In the genomic region with DNA sequence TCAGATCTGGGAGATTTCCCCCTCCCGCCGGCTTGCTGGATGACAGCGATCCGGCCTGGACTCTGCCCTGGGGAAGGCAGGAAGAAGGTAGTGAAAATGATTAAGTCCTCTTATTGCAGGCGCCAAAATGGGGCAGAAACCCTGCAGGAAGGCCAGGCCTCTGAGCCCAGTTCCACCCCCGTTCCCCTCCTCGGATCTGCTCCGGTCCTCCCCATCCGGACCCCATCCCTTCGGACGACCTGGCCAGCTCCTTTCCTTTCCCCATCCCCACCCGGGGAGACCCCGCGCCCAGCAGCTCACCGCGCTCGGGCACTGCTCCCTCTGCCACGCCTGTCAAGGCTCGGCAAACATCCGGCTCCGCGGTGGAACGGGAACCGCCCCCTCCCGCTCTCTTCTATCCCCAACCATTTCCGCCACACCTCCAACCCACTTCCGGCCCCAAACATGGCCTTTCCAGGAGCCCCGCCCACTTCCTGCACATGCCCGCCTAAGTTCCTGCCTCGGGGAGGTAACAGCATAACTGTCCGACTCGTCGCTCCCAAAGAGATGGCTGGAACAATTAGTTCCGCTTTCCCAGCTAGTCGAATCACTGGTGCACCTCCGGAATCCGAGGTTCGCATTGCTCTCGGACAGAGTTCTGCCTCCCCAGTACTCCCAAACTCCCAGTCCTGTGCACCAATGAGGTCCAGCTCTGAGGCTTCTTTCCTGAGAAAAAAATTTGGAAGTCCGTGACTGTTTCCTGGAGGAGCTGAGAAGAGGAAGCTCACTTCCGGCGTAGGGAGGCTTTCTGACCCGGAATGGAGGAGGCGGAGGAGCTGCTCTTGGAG, we compare ENCODE assay signal across 8 cellular contexts. TPM values are rescaled to one million over a fixed set of nuclear protein-coding genes. Genes with fewer than 3 reads are reported as not detected.
DNase-seq lines count a peak whose midpoint lies in the region; ATAC-seq and TF ChIP-seq lines count a peak whose summit lies in the region.

A gene (minus strand): TSS at position 369 of the 827 bp plus-strand sequence. CDS start 4,512 bp downstream, outside the sequence.
A gene (plus strand): TSS at position 781 of the 827 bp plus-strand sequence. CDS start 17 bp downstream, at position 798.

- H3K4me3 ChIP-seq in SK-N-SH (ENCODE audit: low read depth in 2 of 2, low read length in 1 of 2) (peak within 1 kb of the TSS; percentile 87 to 96), suprapubic skin (peak within 1 kb of the TSS; percentile 99)

- H3K27me3 ChIP-seq in SK-N-SH (ENCODE audit: insufficient read depth): no peaks in the 10 kb centered on the region
- H3K27me3 ChIP-seq in suprapubic skin: no peaks in the 10 kb centered on the region

- peak; percentile 87 for ATAC-seq in HG02571 (IDR thresholded peaks at IDR 0.05; ENCODE audit: unreplicated experiment)

- H4K20me1 ChIP-seq in SK-N-SH (ENCODE audit: insufficient read depth): peaks cover 5% of the 10 kb centered on the region; the same call in 1 of the 2 replicates

- TF ChIP-seq POLR2A in suprapubic skin (IDR thresholded peaks at IDR 0.05): peak in 1 of 2 donors; percentile 68

- no peaks in the 10 kb centered on the region for H3K9me2 ChIP-seq in SK-N-SH

- peaks cover 70% of the 10 kb centered on the region for H3K79me2 ChIP-seq in SK-N-SH (ENCODE audit: insufficient read depth)

- POLR2A ChIA-PET in SK-N-SH (lab: Yijun Ruan, JAX): interaction anchor here (0.6 to 0.9 kb wide), 4 partner anchors 10 to 774 kb away, joined by 3 to 8 read pairs (median 3); a partner anchor contains a TSS

- H3K4me1 ChIP-seq in SK-N-SH (ENCODE audit: control insufficient read depth in 1 of 2, insufficient read depth in 2 of 2, low read depth in 1 of 2, low read length in 1 of 2) (peaks cover 21 to 31% of the 10 kb centered on the region in 2 experiments; a peak in 3 of 4 replicates), suprapubic skin (peaks cover 64% of the 10 kb centered on the region)

- no peaks in the 10 kb centered on the region for H3K9me3 ChIP-seq in SK-N-SH
- H3K9me3 ChIP-seq in suprapubic skin: no peaks in the 10 kb centered on the region

- WGBS in SK-N-SH (ENCODE audit: low lambda C conversion rate): 1% methylated on average over 38 of the region's 44 CpGs
- under 1% methylated on average over 40 of the region's 44 CpGs for WGBS in suprapubic skin

- no peak for TF ChIP-seq CTCF in SK-N-SH (IDR thresholded peaks at IDR 0.05)
- no peak for TF ChIP-seq CTCF in suprapubic skin (IDR thresholded peaks at IDR 0.05)

- peaks cover 7% of the 10 kb centered on the region for H3F3A ChIP-seq in SK-N-SH (replicated peaks; ENCODE audit: insufficient read depth)

- peak within 1 kb of the TSS; percentile 94 for H2AFZ ChIP-seq in SK-N-SH (ENCODE audit: low read depth)

- TF ChIP-seq EP300 in SK-N-SH (IDR thresholded peaks at IDR 0.05; ENCODE audit: borderline replicate concordance in 1 of 2, low read depth in 1 of 2, low read length in 1 of 2) (no peak), suprapubic skin (IDR thresholded peaks at IDR 0.05) (no peak)

- no peak for TF ChIP-seq RAD21 in SK-N-SH (IDR thresholded peaks at IDR 0.05; ENCODE audit: low read length)

- H3K36me3 ChIP-seq in SK-N-SH (replicated peaks in 1 of 2; ENCODE audit: control insufficient read depth in 1 of 2, insufficient read depth in 2 of 2, low read length in 1 of 2): peaks cover 34 to 41% of the 10 kb centered on the region in 2 experiments
- H3K36me3 ChIP-seq in suprapubic skin: peaks cover 42% of the 10 kb centered on the region

- H3K27ac ChIP-seq in SK-N-SH (ENCODE audit: low read depth in 2 of 2, low read length in 1 of 2) (peak within 1 kb of the TSS; percentile 97 to 98), suprapubic skin (peak within 1 kb of the TSS; percentile 90)

- H3K9ac ChIP-seq in SK-N-SH: peak within 1 kb of the TSS; percentile 98

- peak within 1 kb of the TSS; percentile 97 for H3K4me2 ChIP-seq in SK-N-SH

- CTCF ChIA-PET in SK-N-SH (lab: Yijun Ruan, JAX): interaction anchor here (1.1 kb wide), 2 partner anchors 12 to 29 kb away, joined by 3 to 4 read pairs; no protein-coding TSS in a partner anchor

- peak; percentile 98 for DNase-seq in GM04504 (ENCODE audit: low read depth)
- DNase-seq in NCI-H1048 (lab: John Stamatoyannopoulos, UW): peak; percentile 96
- DNase-seq in SK-N-SH: peak; percentile 97
- DNase-seq in activated naive CD4-positive, alpha-beta T cell treated with anti-CD3 and anti-CD28 coated beads, Interleukin-2, amount 50 U/mL, for 16 hours: peak; percentile 99
- DNase-seq in germinal center (ENCODE audit: low spot score): peak; percentile 95
- DNase-seq in non-pigmented ciliary epithelial cell (ENCODE audit: low read depth): peak; percentile 95
- DNase-seq in suprapubic skin (ENCODE audit: low spot score in 2 of 2): peak; percentile 100

TF ChIP-seq in SK-N-SH, 30 proteins besides CTCF, POLR2A, EP300 and RAD21 (continues in another document):
- TF ChIP-seq MXI1 (IDR thresholded peaks at IDR 0.05; ENCODE audit: low read depth, low read length): peak; percentile 97
- peak; percentile 84 for TF ChIP-seq ELF1 (IDR thresholded peaks at IDR 0.05)
- TF ChIP-seq POLR2AphosphoS5 (IDR thresholded peaks at IDR 0.05; ENCODE audit: low read depth, low read length): peak; percentile 79; the same call in 1 of the 2 replicates
- TF ChIP-seq, protein P1, sequence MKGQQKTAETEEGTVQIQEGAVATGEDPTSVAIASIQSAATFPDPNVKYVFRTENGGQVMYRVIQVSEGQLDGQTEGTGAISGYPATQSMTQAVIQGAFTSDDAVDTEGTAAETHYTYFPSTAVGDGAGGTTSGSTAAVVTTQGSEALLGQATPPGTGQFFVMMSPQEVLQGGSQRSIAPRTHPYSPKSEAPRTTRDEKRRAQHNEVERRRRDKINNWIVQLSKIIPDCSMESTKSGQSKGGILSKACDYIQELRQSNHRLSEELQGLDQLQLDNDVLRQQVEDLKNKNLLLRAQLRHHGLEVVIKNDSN (IDR thresholded peaks at IDR 0.05; ENCODE audit: borderline replicate concordance, low read depth): peak; percentile 69
- peak; percentile 47 for TF ChIP-seq CHD2 (IDR thresholded peaks at IDR 0.05; ENCODE audit: low read length, partially characterized antibody)
- no peak for TF ChIP-seq EZH2phosphoT487 (IDR thresholded peaks at IDR 0.05; ENCODE audit: borderline replicate concordance, low read depth)
- TF ChIP-seq, protein P2, sequence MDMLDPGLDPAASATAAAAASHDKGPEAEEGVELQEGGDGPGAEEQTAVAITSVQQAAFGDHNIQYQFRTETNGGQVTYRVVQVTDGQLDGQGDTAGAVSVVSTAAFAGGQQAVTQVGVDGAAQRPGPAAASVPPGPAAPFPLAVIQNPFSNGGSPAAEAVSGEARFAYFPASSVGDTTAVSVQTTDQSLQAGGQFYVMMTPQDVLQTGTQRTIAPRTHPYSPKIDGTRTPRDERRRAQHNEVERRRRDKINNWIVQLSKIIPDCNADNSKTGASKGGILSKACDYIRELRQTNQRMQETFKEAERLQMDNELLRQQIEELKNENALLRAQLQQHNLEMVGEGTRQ (IDR thresholded peaks at IDR 0.05; ENCODE audit: borderline replicate concordance, low read depth, low read length): no peak; the same call in 1 of the 2 replicates
- TF ChIP-seq, protein P3, sequence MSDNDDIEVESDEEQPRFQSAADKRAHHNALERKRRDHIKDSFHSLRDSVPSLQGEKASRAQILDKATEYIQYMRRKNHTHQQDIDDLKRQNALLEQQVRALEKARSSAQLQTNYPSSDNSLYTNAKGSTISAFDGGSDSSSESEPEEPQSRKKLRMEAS (IDR thresholded peaks at IDR 0.05; ENCODE audit: low read depth): peak; percentile 88
- no peak for TF ChIP-seq NRF1 (IDR thresholded peaks at IDR 0.05; ENCODE audit: low read depth, low read length)
- TF ChIP-seq, protein P4, sequence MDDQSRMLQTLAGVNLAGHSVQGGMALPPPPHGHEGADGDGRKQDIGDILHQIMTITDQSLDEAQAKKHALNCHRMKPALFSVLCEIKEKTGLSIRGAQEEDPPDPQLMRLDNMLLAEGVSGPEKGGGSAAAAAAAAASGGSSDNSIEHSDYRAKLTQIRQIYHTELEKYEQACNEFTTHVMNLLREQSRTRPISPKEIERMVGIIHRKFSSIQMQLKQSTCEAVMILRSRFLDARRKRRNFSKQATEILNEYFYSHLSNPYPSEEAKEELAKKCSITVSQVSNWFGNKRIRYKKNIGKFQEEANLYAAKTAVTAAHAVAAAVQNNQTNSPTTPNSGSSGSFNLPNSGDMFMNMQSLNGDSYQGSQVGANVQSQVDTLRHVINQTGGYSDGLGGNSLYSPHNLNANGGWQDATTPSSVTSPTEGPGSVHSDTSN (IDR thresholded peaks at IDR 0.05): no peak
- no peak for TF ChIP-seq GATA2 (CRISPR knock-in tag; IDR thresholded peaks at IDR 0.05)
- peak; percentile 97 for TF ChIP-seq SIN3A (IDR thresholded peaks at IDR 0.05; ENCODE audit: borderline replicate concordance, low read depth, low read length)
- TF ChIP-seq GABPA (IDR thresholded peaks at IDR 0.05; ENCODE audit: low read depth): peak; percentile 94
- TF ChIP-seq TAF1 (IDR thresholded peaks at IDR 0.05; ENCODE audit: borderline replicate concordance, low read depth, low read length): peak; percentile 60
- TF ChIP-seq RXRA (IDR thresholded peaks at IDR 0.05; ENCODE audit: borderline replicate concordance, low read depth): no peak
- TF ChIP-seq YY1 (IDR thresholded peaks at IDR 0.05; ENCODE audit: low read depth): peak; percentile 80; the same call in 1 of the 2 replicates
- TF ChIP-seq FOXJ3 (CRISPR knock-in tag; IDR thresholded peaks at IDR 0.05): no peak
- TF ChIP-seq SMC3 (IDR thresholded peaks at IDR 0.05; ENCODE audit: low read depth, low read length): no peak

RNA-seq across cellular contexts. Expression of the first gene that starts in this region (rescaled TPM):
- 21.3 and 27.1 TPM in 2 replicates for polyA plus RNA-seq in SK-N-SH (2012; rRNA removed)
- 15.1 and 19.6 TPM in 2 replicates for polyA plus RNA-seq in SK-N-SH (2012; cell fraction: cytosol; rRNA removed)
- polyA plus RNA-seq in SK-N-SH (2012; cell fraction: nucleus; rRNA removed): 40.7 and 43.0 TPM in 2 replicates
- 10 to 100 TPM; 53.7 to 72.5 (median 68.5) TPM for total RNA-seq in suprapubic skin

RNA-seq across cellular contexts. Expression of the second gene that starts in this region (rescaled TPM):
- 5.9 and 7.1 TPM in 2 replicates for polyA plus RNA-seq in SK-N-SH (2012; rRNA removed)
- 3.7 and 5.4 TPM in 2 replicates for polyA plus RNA-seq in SK-N-SH (2012; cell fraction: cytosol; rRNA removed)
- polyA plus RNA-seq in SK-N-SH (2012; cell fraction: nucleus; rRNA removed): 19.3 and 23.1 TPM in 2 replicates
- 10 to 100 TPM; 11.6 to 25.6 (median 13.7) TPM for total RNA-seq in suprapubic skin

Comparison
In these comparisons a context has a peak if more than half of its experiments do, and no peak if none do; other contexts are left out.
1. Peak in every context shown above with its lines: DNase-seq, ATAC-seq, H3K4me3 ChIP-seq and H3K27ac ChIP-seq.